Comparison of ENCODE assay signal across 1 cellular context in the genomic region with DNA sequence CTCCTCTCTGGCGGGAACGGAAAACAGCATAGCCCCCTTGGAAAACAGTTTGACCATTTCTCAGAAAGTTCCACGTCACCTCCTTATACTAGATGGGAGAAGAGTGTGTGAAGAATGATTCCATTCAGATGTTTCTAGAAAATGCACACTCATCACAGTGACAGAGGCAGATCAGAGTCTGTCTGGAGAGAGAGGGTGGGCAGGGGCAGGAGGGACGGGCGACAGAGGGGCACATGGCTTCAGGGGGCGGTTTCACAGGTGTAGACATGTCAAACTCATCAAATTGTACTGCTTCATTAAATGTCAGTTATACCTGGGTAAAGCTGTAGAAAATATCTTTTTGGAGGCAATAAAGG.
TF ChIP-seq lines count a peak whose summit lies in the region.

No MANE protein-coding gene starts in this region.

TF ChIP-seq in IMR-90, 13 proteins besides CTCF, POLR2A, EP300 and RAD21 (continued from another document):
- TF ChIP-seq MAZ (IDR thresholded peaks at IDR 0.05; ENCODE audit: borderline replicate concordance, low read depth, low read length) (no peak), BHLHE40 (IDR thresholded peaks at IDR 0.05; ENCODE audit: low read depth, low read length) (no peak), MXI1 (IDR thresholded peaks at IDR 0.05; ENCODE audit: borderline replicate concordance, low read depth, low read length) (no peak), NFE2L2 (IDR thresholded peaks at IDR 0.05; ENCODE audit: low read depth, low read length) (no peak), RFX5 (IDR thresholded peaks at IDR 0.05; ENCODE audit: low read depth, low read length) (no peak)
- TF ChIP-seq, protein P1, sequence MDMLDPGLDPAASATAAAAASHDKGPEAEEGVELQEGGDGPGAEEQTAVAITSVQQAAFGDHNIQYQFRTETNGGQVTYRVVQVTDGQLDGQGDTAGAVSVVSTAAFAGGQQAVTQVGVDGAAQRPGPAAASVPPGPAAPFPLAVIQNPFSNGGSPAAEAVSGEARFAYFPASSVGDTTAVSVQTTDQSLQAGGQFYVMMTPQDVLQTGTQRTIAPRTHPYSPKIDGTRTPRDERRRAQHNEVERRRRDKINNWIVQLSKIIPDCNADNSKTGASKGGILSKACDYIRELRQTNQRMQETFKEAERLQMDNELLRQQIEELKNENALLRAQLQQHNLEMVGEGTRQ (IDR thresholded peaks at IDR 0.05; ENCODE audit: low read depth, low read length): no peak
